ENCODE assay signal across 28 cellular contexts in the genomic region with DNA sequence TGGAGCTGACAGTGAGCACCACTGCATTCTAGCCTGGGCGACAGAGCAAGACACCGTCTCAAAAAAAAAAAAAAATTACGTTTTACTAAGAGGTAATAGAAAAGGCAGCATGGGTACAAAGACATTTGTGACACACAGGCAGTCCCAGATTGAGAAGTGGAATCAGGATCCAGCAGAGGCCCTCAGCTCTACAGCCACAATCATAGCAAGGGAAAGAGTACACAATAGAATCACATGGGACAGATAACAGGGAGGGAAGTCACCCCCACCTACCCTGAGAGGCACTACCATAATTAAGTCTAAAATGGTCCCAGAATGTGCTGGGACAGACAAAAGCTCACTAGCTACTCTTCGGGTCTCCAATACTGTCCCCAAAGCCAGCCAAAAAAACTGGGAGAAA.
"Had no signal": no experiment of that assay in that cellular context is flagged by ENCODE, and none has a peak within 500 bp of the region (broad histone marks: within the 10 kb centered on the region; RNA-seq: fewer than 3 reads in every experiment).

No MANE protein-coding gene starts in this region.

- H3K4me3 ChIP-seq: neural progenitor cell, ovary, prostate gland, right lobe of liver, sigmoid colon, stomach, thoracic aorta, thyroid gland, tibial nerve, upper lobe of left lung, vagina had no signal

- FAIRE-seq: small intestine, urothelium cell line had no signal

- H3K4me2 ChIP-seq: neural progenitor cell had no signal

- DNase-seq: naive thymus-derived CD4-positive, alpha-beta T cell; natural killer cell; occipital lobe; ovary; retina; right cardiac atrium; right lobe of liver; sigmoid colon; small intestine; stimulated activated CD4-positive, alpha-beta T cell treated with anti-CD3 and anti-CD28 coated beads, Interleukin-15, amount 100 ng/mL, for 24 hours; stimulated activated CD4-positive, alpha-beta T cell treated with anti-CD3 and anti-CD28 coated beads, Interleukin-2, amount 100 ng/mL, for 24 hours; stimulated activated CD4-positive, alpha-beta T cell treated with anti-CD3 and anti-CD28 coated beads, Interleukin-2, amount 100 ng/mL, for 48 hours; stimulated activated CD4-positive, alpha-beta T cell treated with anti-CD3 and anti-CD28 coated beads, Interleukin-4, amount 100 ng/mL, for 24 hours; stimulated activated naive B cell treated with anti-CD40 and anti-IgM and Interleukin-4, amounts not matched to agents 10 μg/mL and 1 μg/mL and 100 μg/mL, for 72 hours; stimulated activated naive CD4-positive, alpha-beta T cell treated with Interleukin-2 at 50 U/mL for 16 hours; stomach; thyroid gland; trophoblast cell; upper lobe of left lung had no signal

- H3K27me3 Mint-ChIP-seq: naive thymus-derived CD4-positive, alpha-beta T cell; stimulated activated naive B cell treated with anti-CD40 and anti-IgM and Interleukin-4, amounts not matched to agents 10 μg/mL and 1 μg/mL and 100 μg/mL, for 72 hours; stimulated activated naive CD8-positive, alpha-beta T cell treated with anti-CD3 and anti-CD28 coated beads, Interleukin-15, Interleukin-2, amounts not matched to agents 100 ng/mL and 50 ng/mL, for 24 hours had no signal

- H3K27me3 ChIP-seq: neural progenitor cell, ovary, right lobe of liver, sigmoid colon, stomach, thyroid gland, tibial nerve, upper lobe of left lung, vagina had no signal

- H3K4me1 ChIP-seq: neural progenitor cell, prostate gland, right lobe of liver had no signal

- H3K9me3 Mint-ChIP-seq: naive thymus-derived CD4-positive, alpha-beta T cell; natural killer cell; nephron; neural progenitor cell; stimulated activated effector memory CD8-positive, alpha-beta T cell treated with anti-CD3 and anti-CD28 coated beads, Interleukin-12 subunit alpha, Interleukin-12 subunit beta, amount 100 ng/mL, for 72 hours; stimulated activated naive B cell treated with anti-CD40 and anti-IgM and Interleukin-4, amounts not matched to agents 10 μg/mL and 1 μg/mL and 100 μg/mL, for 72 hours; stimulated activated naive CD8-positive, alpha-beta T cell treated with anti-CD3 and anti-CD28 coated beads, Interleukin-15, Interleukin-2, amounts not matched to agents 100 ng/mL and 50 ng/mL, for 24 hours had no signal

- H3K27ac ChIP-seq: neural progenitor cell, ovary, prostate gland, right lobe of liver, sigmoid colon, stomach, thoracic aorta, thyroid gland, tibial nerve, upper lobe of left lung, vagina had no signal

- H3K9me3 ChIP-seq: ovary, prostate gland, right lobe of liver, sigmoid colon, stomach, thoracic aorta, thyroid gland, tibial nerve, upper lobe of left lung, vagina had no signal

- H3K4me1 Mint-ChIP-seq: nephron; stimulated activated effector memory CD8-positive, alpha-beta T cell treated with anti-CD3 and anti-CD28 coated beads, Interleukin-12 subunit alpha, Interleukin-12 subunit beta, amount 100 ng/mL, for 72 hours had no signal

- H2AFZ ChIP-seq: neural progenitor cell had no signal

- H3K4me3 Mint-ChIP-seq: naive thymus-derived CD4-positive, alpha-beta T cell; natural killer cell; nephron; neural progenitor cell; stimulated activated effector memory CD8-positive, alpha-beta T cell treated with anti-CD3 and anti-CD28 coated beads, Interleukin-12 subunit alpha, Interleukin-12 subunit beta, amount 100 ng/mL, for 72 hours; stimulated activated naive B cell treated with anti-CD40 and anti-IgM and Interleukin-4, amounts not matched to agents 10 μg/mL and 1 μg/mL and 100 μg/mL, for 72 hours; stimulated activated naive CD8-positive, alpha-beta T cell treated with anti-CD3 and anti-CD28 coated beads, Interleukin-15, Interleukin-2, amounts not matched to agents 100 ng/mL and 50 ng/mL, for 24 hours had no signal

- H3K36me3 ChIP-seq: ovary, prostate gland had no signal

- H3K27ac Mint-ChIP-seq: nephron; neural progenitor cell; stimulated activated effector memory CD8-positive, alpha-beta T cell treated with anti-CD3 and anti-CD28 coated beads, Interleukin-12 subunit alpha, Interleukin-12 subunit beta, amount 100 ng/mL, for 72 hours; stimulated activated naive CD8-positive, alpha-beta T cell treated with anti-CD3 and anti-CD28 coated beads, Interleukin-15, Interleukin-2, amounts not matched to agents 100 ng/mL and 50 ng/mL, for 24 hours had no signal

- H3K9ac ChIP-seq: neural progenitor cell had no signal

- ATAC-seq: naive thymus-derived CD4-positive, alpha-beta T cell; natural killer cell; stimulated activated effector memory CD8-positive, alpha-beta T cell treated with anti-CD3 and anti-CD28 coated beads, Interleukin-12 subunit alpha, Interleukin-12 subunit beta, amount 100 ng/mL, for 72 hours; stimulated activated naive B cell treated with anti-CD40 and anti-IgM and Interleukin-4, amounts not matched to agents 10 μg/mL and 1 μg/mL and 100 μg/mL, for 72 hours had no signal
